Comparison of ENCODE assay signal across 11 cellular contexts in genomic region chr20:17808357-17808756, GRCh38.
DNase-seq lines count a peak whose midpoint lies in the region; ATAC-seq and TF ChIP-seq lines count a peak whose summit lies in the region.
"Had no signal": no experiment of that assay in that cellular context is flagged by ENCODE, and none has a peak within 500 bp of the region (broad histone marks: within the 10 kb centered on the region; RNA-seq: fewer than 3 reads in every experiment).

No MANE protein-coding gene starts in this region.

- DNase-seq in AG08396 (ENCODE audit: low spot score) (peak; percentile 71), left ventricle myocardium superior (peak; percentile 58), posterior vena cava (ENCODE audit: low spot score) (peak; percentile 81), T-helper 9 cell (no peak), NCI-H2081 treated with DMSO at 0.1 percent for 48 hours (lab: John Stamatoyannopoulos, UW) (no peak)
- no peak for DNase-seq in stimulated activated CD4-positive, alpha-beta T cell treated with anti-CD3 and anti-CD28 coated beads, Interleukin-1b, Interleukin-23, amount 100 ng/mL, for 48 hours
- DNase-seq: activated CD4-positive, CD25-positive, alpha-beta regulatory T cell treated with anti-CD3 and anti-CD28 coated beads, Interleukin-2, amount 50 U/mL, for 72 hours; activated gamma-delta T cell treated with Interleukin-2 at 50 U/mL for 16 hours; SIG-M5 had no signal

- H3K27me3 Mint-ChIP-seq in brain: peaks cover 6% of the 10 kb centered on the region

- ATAC-seq in left ventricle myocardium superior: peak; percentile 34
- no peak for ATAC-seq in HG03159 (IDR thresholded peaks at IDR 0.05; ENCODE audit: unreplicated experiment)

- H3K4me3 Mint-ChIP-seq in brain: peak overlapping the region in 1 of 5 experiments; percentile 45

- H3K4me1 Mint-ChIP-seq in brain: peaks cover 32% of the 10 kb centered on the region

- intact Hi-C loops in left ventricle myocardium superior (cut with micrococcal nuclease) (no loop called here), posterior vena cava (cut with DNase I) (no loop called here)

- H3K9me3 Mint-ChIP-seq in brain: peaks cover 0 to 5% (median 3%) of the 10 kb centered on the region in 5 experiments

- peak overlapping the region in 3 of 5 experiments; percentile 82 to 92 (median 90) for H3K27ac Mint-ChIP-seq in brain

- no peaks in the 10 kb centered on the region for H3K36me3 Mint-ChIP-seq in brain

- TF ChIP-seq CTCF in brain (conservative IDR thresholded peaks at IDR 0.05): no peak

Comparison
In these comparisons a context has a peak if more than half of its experiments do, and no peak if none do; other contexts are left out.
1. DNase-seq: peak in AG08396 (single experiment), left ventricle myocardium superior (single experiment) and posterior vena cava (single experiment); none in T-helper 9 cell (single experiment), stimulated activated CD4-positive, alpha-beta T cell treated with anti-CD3 and anti-CD28 coated beads, Interleukin-1b, Interleukin-23, amount 100 ng/mL, for 48 hours (single experiment) and NCI-H2081 treated with DMSO at 0.1 percent for 48 hours (single experiment).